In genomic region chr14:75095690-75096089, GRCh38 we compare ENCODE assay signal across 35 cellular contexts.
"Had no signal": no experiment of that assay in that cellular context is flagged by ENCODE, and none has a peak within 500 bp of the region (broad histone marks: within the 10 kb centered on the region; RNA-seq: fewer than 3 reads in every experiment).

No MANE protein-coding gene starts in this region.

- DNase-seq: activated CD4-positive, alpha-beta memory T cell treated with anti-CD3 and anti-CD28 coated beads, Interleukin-2, amount 10 ng/mL, durations not matched to agents 7 days and 5 days; activated CD4-positive, alpha-beta T cell treated with anti-CD3 and anti-CD28 coated beads for 1 hour; activated CD4-positive, alpha-beta T cell treated with anti-CD3 and anti-CD28 coated beads for 36 hours; activated CD4-positive, alpha-beta T cell treated with anti-CD3 and anti-CD28 coated beads for 48 hours; activated CD4-positive, alpha-beta T cell treated with anti-CD3 and anti-CD28 coated beads, Interleukin-2, amount 10 ng/mL, durations not matched to agents 7 days and 5 days; activated CD4-positive, alpha-beta T cell treated with anti-CD3 and anti-CD28 coated beads, Interleukin-2, amount 50 U/mL, for 48 hours; activated CD4-positive, CD25-positive, alpha-beta regulatory T cell; activated CD8-positive, alpha-beta memory T cell treated with anti-CD3 and anti-CD28 coated beads for 24 hours; activated CD8-positive, alpha-beta memory T cell treated with anti-CD3 and anti-CD28 coated beads, Interleukin-2, amount 10 ng/mL, durations not matched to agents 7 days and 5 days; activated CD8-positive, alpha-beta memory T cell treated with anti-CD3 and anti-CD28 coated beads, Interleukin-2, amount 50 U/mL, for 48 hours; activated CD8-positive, alpha-beta T cell treated with anti-CD3 and anti-CD28 coated beads, Interleukin-2, amount 10 ng/mL, durations not matched to agents 7 days and 5 days; activated effector memory CD4-positive, alpha-beta T cell treated with Interleukin-2 at 50 U/mL for 16 hours; activated gamma-delta T cell; activated naive CD4-positive, alpha-beta T cell; activated naive CD4-positive, alpha-beta T cell treated with anti-CD3 and anti-CD28 coated beads for 36 hours; activated naive CD4-positive, alpha-beta T cell treated with anti-CD3 and anti-CD28 coated beads, Interleukin-2, amount 50 U/mL, for 16 hours; activated naive CD8-positive, alpha-beta T cell treated with anti-CD3 and anti-CD28 coated beads for 36 hours; activated T-cell treated with anti-CD3 and anti-CD28 coated beads, Interleukin-2, amount 50 U/mL, for 24 hours; activated T-cell treated with anti-CD3 and anti-CD28 coated beads, Interleukin-2, amount 50 U/mL, for 48 hours; adrenal gland; amniotic stem cell; aorta; body of pancreas; brain microvascular endothelial cell; central memory CD4-positive, alpha-beta T cell; T-helper 1 cell; T-helper 2 cell; T-helper 9 cell had no signal

- H3K4me1 ChIP-seq: adrenal gland, body of pancreas, breast epithelium had no signal

- H3K9me3 Mint-ChIP-seq: activated CD4-positive, alpha-beta memory T cell treated with anti-CD3 and anti-CD28 coated beads, Interleukin-2, amount 10 ng/mL, durations not matched to agents 7 days and 5 days; activated CD4-positive, alpha-beta T cell treated with anti-CD3 and anti-CD28 coated beads, Interleukin-2, amount 10 ng/mL, durations not matched to agents 7 days and 5 days; activated naive CD4-positive, alpha-beta T cell treated with anti-CD3 and anti-CD28 coated beads for 36 hours; activated naive CD4-positive, alpha-beta T cell treated with anti-CD3 and anti-CD28 coated beads, Interleukin-2, amount 50 U/mL, for 72 hours; activated naive CD8-positive, alpha-beta T cell treated with anti-CD3 and anti-CD28 coated beads for 36 hours; activated T-cell treated with anti-CD3 and anti-CD28 coated beads, Interleukin-2, amount 50 U/mL, for 24 hours; activated T-helper 2 cell treated with anti-CD3 and anti-CD28 coated beads, Interferon-gamma antibody, Interleukin-2, Interleukin-4, amounts not matched to agents 10 μg/mL and 5 μg/mL and 100 μg/mL, durations not matched to agents 14 hours and 24 hours and 36 hours; T-helper 1 cell treated with Interleukin-12 subunit alpha and Interleukin-12 subunit beta and Interleukin-4 antibody, amounts not matched to agents 30 μg/mL and 1 μg/mL, for 36 hours; T-helper 2 cell treated with Interferon-gamma antibody and Interleukin-4, amounts not matched to agents 5 μg/mL and 100 μg/mL, for 36 hours had no signal

- H3K27me3 Mint-ChIP-seq: activated CD4-positive, alpha-beta memory T cell treated with anti-CD3 and anti-CD28 coated beads, Interleukin-2, amount 10 ng/mL, durations not matched to agents 7 days and 5 days; activated CD4-positive, alpha-beta T cell treated with anti-CD3 and anti-CD28 coated beads for 36 hours; activated CD4-positive, alpha-beta T cell treated with anti-CD3 and anti-CD28 coated beads, Interleukin-2, amount 10 ng/mL, durations not matched to agents 7 days and 5 days; activated CD8-positive, alpha-beta memory T cell treated with anti-CD3 and anti-CD28 coated beads, Interleukin-2, amount 10 ng/mL, durations not matched to agents 7 days and 5 days; activated naive CD8-positive, alpha-beta T cell treated with anti-CD3 and anti-CD28 coated beads for 36 hours; activated T-cell treated with anti-CD3 and anti-CD28 coated beads, Interleukin-2, amount 50 U/mL, for 24 hours had no signal

- H3K4me3 Mint-ChIP-seq: activated CD4-positive, alpha-beta memory T cell treated with anti-CD3 and anti-CD28 coated beads, Interleukin-2, amount 10 ng/mL, durations not matched to agents 7 days and 5 days; activated CD4-positive, alpha-beta T cell treated with anti-CD3 and anti-CD28 coated beads for 36 hours; activated CD4-positive, alpha-beta T cell treated with anti-CD3 and anti-CD28 coated beads, Interleukin-2, amount 10 ng/mL, durations not matched to agents 7 days and 5 days; activated CD8-positive, alpha-beta memory T cell treated with anti-CD3 and anti-CD28 coated beads, Interleukin-2, amount 10 ng/mL, durations not matched to agents 7 days and 5 days; activated CD8-positive, alpha-beta T cell treated with anti-CD3 and anti-CD28 coated beads, Interleukin-2, amount 10 ng/mL, durations not matched to agents 7 days and 5 days; activated naive CD4-positive, alpha-beta T cell treated with anti-CD3 and anti-CD28 coated beads for 36 hours; activated naive CD8-positive, alpha-beta T cell treated with anti-CD3 and anti-CD28 coated beads for 36 hours; activated T-cell treated with anti-CD3 and anti-CD28 coated beads, Interleukin-2, amount 50 U/mL, for 24 hours; T-helper 1 cell treated with Interleukin-12 subunit alpha and Interleukin-12 subunit beta and Interleukin-4 antibody, amounts not matched to agents 30 μg/mL and 1 μg/mL, for 36 hours; T-helper 2 cell treated with Interferon-gamma antibody and Interleukin-4, amounts not matched to agents 5 μg/mL and 100 μg/mL, for 36 hours had no signal

- ATAC-seq: activated CD4-positive, alpha-beta T cell treated with anti-CD3 and anti-CD28 coated beads for 36 hours; activated CD4-positive, CD25-positive, alpha-beta regulatory T cell treated with anti-CD3 and anti-CD28 coated beads, Interleukin-2, amount 50 U/mL, for 24 hours; activated CD8-positive, alpha-beta memory T cell treated with anti-CD3 and anti-CD28 coated beads, Interleukin-2, amount 10 ng/mL, durations not matched to agents 7 days and 5 days; activated CD8-positive, alpha-beta T cell treated with anti-CD3 and anti-CD28 coated beads, Interleukin-2, amount 10 ng/mL, durations not matched to agents 7 days and 5 days; activated naive CD4-positive, alpha-beta T cell treated with anti-CD3 and anti-CD28 coated beads, Interleukin-2, amount 50 U/mL, for 72 hours; body of pancreas had no signal

- H3K27me3 ChIP-seq: adrenal gland, body of pancreas, brain microvascular endothelial cell, breast epithelium had no signal

- H3K27ac ChIP-seq: adrenal gland, body of pancreas, brain microvascular endothelial cell, breast epithelium, VCaP had no signal

- H3K9me3 ChIP-seq: adrenal gland, body of pancreas, breast epithelium had no signal

- H3K27ac Mint-ChIP-seq: activated CD4-positive, alpha-beta memory T cell treated with anti-CD3 and anti-CD28 coated beads, Interleukin-2, amount 10 ng/mL, durations not matched to agents 7 days and 5 days; activated CD4-positive, alpha-beta T cell treated with anti-CD3 and anti-CD28 coated beads for 36 hours; activated CD4-positive, alpha-beta T cell treated with anti-CD3 and anti-CD28 coated beads, Interleukin-2, amount 10 ng/mL, durations not matched to agents 7 days and 5 days; activated CD8-positive, alpha-beta memory T cell treated with anti-CD3 and anti-CD28 coated beads, Interleukin-2, amount 10 ng/mL, durations not matched to agents 7 days and 5 days; activated CD8-positive, alpha-beta T cell treated with anti-CD3 and anti-CD28 coated beads, Interleukin-2, amount 10 ng/mL, durations not matched to agents 7 days and 5 days; activated naive CD4-positive, alpha-beta T cell treated with anti-CD3 and anti-CD28 coated beads for 36 hours; activated naive CD4-positive, alpha-beta T cell treated with anti-CD3 and anti-CD28 coated beads, Interleukin-2, amount 50 U/mL, for 72 hours; activated naive CD8-positive, alpha-beta T cell treated with anti-CD3 and anti-CD28 coated beads for 36 hours; activated T-cell treated with anti-CD3 and anti-CD28 coated beads, Interleukin-2, amount 50 U/mL, for 24 hours; activated T-helper 2 cell treated with anti-CD3 and anti-CD28 coated beads, Interferon-gamma antibody, Interleukin-2, Interleukin-4, amounts not matched to agents 10 μg/mL and 5 μg/mL and 100 μg/mL, durations not matched to agents 14 hours and 24 hours and 36 hours; T-helper 1 cell treated with Interleukin-12 subunit alpha and Interleukin-12 subunit beta and Interleukin-4 antibody, amounts not matched to agents 30 μg/mL and 1 μg/mL, for 36 hours; T-helper 2 cell treated with Interferon-gamma antibody and Interleukin-4, amounts not matched to agents 5 μg/mL and 100 μg/mL, for 36 hours had no signal

- H3K4me3 ChIP-seq: adrenal gland, body of pancreas, breast epithelium had no signal

- H3K4me1 Mint-ChIP-seq: activated CD4-positive, alpha-beta memory T cell treated with anti-CD3 and anti-CD28 coated beads, Interleukin-2, amount 10 ng/mL, durations not matched to agents 7 days and 5 days; activated CD4-positive, alpha-beta T cell treated with anti-CD3 and anti-CD28 coated beads for 36 hours; activated CD4-positive, alpha-beta T cell treated with anti-CD3 and anti-CD28 coated beads, Interleukin-2, amount 10 ng/mL, durations not matched to agents 7 days and 5 days; activated CD8-positive, alpha-beta memory T cell treated with anti-CD3 and anti-CD28 coated beads, Interleukin-2, amount 10 ng/mL, durations not matched to agents 7 days and 5 days; activated naive CD8-positive, alpha-beta T cell treated with anti-CD3 and anti-CD28 coated beads for 36 hours had no signal

- H3K36me3 ChIP-seq: breast epithelium had no signal
